In genomic region chr2:172239944-172240590, GRCh38 we compare ENCODE assay signal across 25 cellular contexts.
A peak's percentile ranks its signal among the peaks of the same experiment; 100 is the strongest.
DNase-seq lines count a peak whose midpoint lies in the region; ATAC-seq, FAIRE-seq and TF ChIP-seq lines count a peak whose summit lies in the region.
"Had no signal": no experiment of that assay in that cellular context is flagged by ENCODE, and none has a peak within 500 bp of the region (broad histone marks: within the 10 kb centered on the region; RNA-seq: fewer than 3 reads in every experiment).

No MANE protein-coding gene starts in this region.

- no peaks in the 10 kb centered on the region; the same call in none of the 2 replicates for H3K27me3 Mint-ChIP-seq in HFFc6 (ENCODE audit: insufficient read depth)

- TF ChIP-seq CTCF in A549 (IDR thresholded peaks at IDR 0.05) (no peak), HFFc6 (IDR thresholded peaks at IDR 0.05) (no peak), fibroblast of the aortic adventitia (IDR thresholded peaks at IDR 0.05; ENCODE audit: insufficient read depth, low read length) (no peak), lower leg skin (IDR thresholded peaks at IDR 0.05) (no peak)

- H3K4me3 Mint-ChIP-seq in HFFc6 = no peak overlapping the region
- H3K4me3 Mint-ChIP-seq: CD8-positive, alpha-beta T cell; dendritic cell treated with granulocyte-macrophage colony-stimulating factor and Interleukin-4, amounts not matched to agents 40 ng/mL and 50 ng/mL, for 4 days; stimulated activated naive CD8-positive, alpha-beta T cell treated with anti-CD3 and anti-CD28 coated beads, Interleukin-15, Interleukin-2, amounts not matched to agents 100 ng/mL and 50 ng/mL, for 24 hours had no signal

- H3K4me3 ChIP-seq in A549 (no peak overlapping the region), fibroblast of the aortic adventitia (ENCODE audit: low read depth, low read length) (no peak overlapping the region), lower leg skin (ENCODE audit: low read depth, poor library complexity, severe bottlenecking) (no peak overlapping the region)
- H3K4me3 ChIP-seq: ascending aorta, esophagus squamous epithelium, SK-N-MC, uterus had no signal

- no peaks in the 10 kb centered on the region for H3K9me3 Mint-ChIP-seq in HFFc6
- H3K9me3 Mint-ChIP-seq: CD8-positive, alpha-beta T cell; dendritic cell treated with granulocyte-macrophage colony-stimulating factor and Interleukin-4, amounts not matched to agents 40 ng/mL and 50 ng/mL, for 4 days; stimulated activated naive CD8-positive, alpha-beta T cell treated with anti-CD3 and anti-CD28 coated beads, Interleukin-15, Interleukin-2, amounts not matched to agents 100 ng/mL and 50 ng/mL, for 24 hours had no signal

- intact Hi-C loops in lower leg skin (cut with DNase I; ENCODE audit: low total_unique reads) (no loop called here), left colon (cut with DNase I, micrococcal nuclease) (no loop called here)

- ATAC-seq in A549 (no peak; a peak in 1 of 6 replicates), GM21529 (IDR thresholded peaks at IDR 0.05; ENCODE audit: unreplicated experiment) (no peak), left colon (no peak)
- ATAC-seq: CD8-positive, alpha-beta T cell had no signal

- H3K4me1 ChIP-seq in A549 = no peaks in the 10 kb centered on the region
- H3K4me1 ChIP-seq: ascending aorta had no signal

- TF ChIP-seq RAD21 in A549 (conservative IDR thresholded peaks at IDR 0.05 in 1 of 2, IDR thresholded peaks at IDR 0.05 in 1 of 2) = no peak

- peak overlapping the region; percentile 47 for H3K27ac Mint-ChIP-seq in HFFc6
- H3K27ac Mint-ChIP-seq: CD8-positive, alpha-beta T cell; dendritic cell treated with granulocyte-macrophage colony-stimulating factor and Interleukin-4, amounts not matched to agents 40 ng/mL and 50 ng/mL, for 4 days; stimulated activated naive CD8-positive, alpha-beta T cell treated with anti-CD3 and anti-CD28 coated beads, Interleukin-15, Interleukin-2, amounts not matched to agents 100 ng/mL and 50 ng/mL, for 24 hours had no signal

- H3K4me2 ChIP-seq in A549 = no peak overlapping the region

- no peak for TF ChIP-seq EP300 in A549 (IDR thresholded peaks at IDR 0.05)

- no peak overlapping the region for H3K27ac ChIP-seq in A549
- H3K27ac ChIP-seq: ascending aorta, esophagus squamous epithelium, SK-N-MC, uterus had no signal

- WGBS in A549 (ENCODE audit: missing lambda C conversion rate) = 84% methylated on average over 7 of the region's 8 CpGs
- WGBS in lower leg skin, 2 donors = 76 to 88% methylated on average over 8 of the region's 8 CpGs

- CTCF ChIA-PET in A549 (lab: Yijun Ruan, JAX) = interaction anchor here (0.6 to 2.7 kb wide), 2 partner anchors 39 to 221 kb away, joined by 3 to 7 read pairs; no protein-coding TSS in a partner anchor

- H3K36me3 Mint-ChIP-seq in HFFc6 (ENCODE audit: low read depth) = peaks cover 5% of the 10 kb centered on the region; the same call in 1 of the 2 replicates
- H3K36me3 Mint-ChIP-seq: CD8-positive, alpha-beta T cell had no signal

- TF ChIP-seq POLR2A in A549 (IDR thresholded peaks at IDR 0.05; ENCODE audit: low read length) (no peak), lower leg skin (IDR thresholded peaks at IDR 0.05) (no peak)

- H3K9me3 ChIP-seq in A549 = no peaks in the 10 kb centered on the region
- H3K9me3 ChIP-seq: ascending aorta, esophagus squamous epithelium, uterus had no signal

- H3K4me1 Mint-ChIP-seq in HFFc6 (ENCODE audit: low read depth) = peaks cover 57% of the 10 kb centered on the region

- POLR2A ChIA-PET in A549 (lab: Yijun Ruan, JAX) = no interaction called here

- DNase-seq in A549 (ENCODE audit: low read depth in 1 of 2, low spot score in 1 of 2) (no peak), HFFc6 (peak; percentile 55), astrocyte of the hippocampus (ENCODE audit: low read depth, low spot score) (peak; percentile 77), fibroblast of the aortic adventitia (ENCODE audit: low read depth) (peak; percentile 59), lower leg skin (ENCODE audit: low spot score in 2 of 2) (no peak), left colon (no peak), anterior cingulate cortex (lab: John Stamatoyannopoulos, UW) (no peak)
- DNase-seq: activated CD4-positive, alpha-beta T cell treated with anti-CD3 and anti-CD28 coated beads, Interleukin-2, amount 50 U/mL, for 1 hour; activated naive CD4-positive, alpha-beta T cell treated with Interleukin-2 at 50 U/mL for 16 hours; activated T-cell treated with anti-CD3 and anti-CD28 coated beads for 4 hours; CD8-positive, alpha-beta T cell; EL; esophagus squamous epithelium; kidney glomerular epithelial cell; midbrain; NCI-H1048; NCI-H774; retina; uterus had no signal

- FAIRE-seq in A549 (lab: Jason Lieb, UNC) = no peak
- FAIRE-seq: TTC549 had no signal

TF ChIP-seq in A549, 52 proteins besides CTCF, POLR2A, EP300 and RAD21:
- TF ChIP-seq USF2 (IDR thresholded peaks at IDR 0.05) (0 out of 2 replicates have a peak, but pooled peaks have one; percentile 12), ZFP36 (IDR thresholded peaks at IDR 0.05; ENCODE audit: borderline replicate concordance, partially characterized antibody) (no peak)

Comparison
In these comparisons a context has a peak if more than half of its experiments do, and no peak if none do; other contexts are left out.
1. DNase-seq: peak in HFFc6 (single experiment), astrocyte of the hippocampus (single experiment) and fibroblast of the aortic adventitia (single experiment); none in A549 (0 of 2), lower leg skin (0 of 2), left colon (0 of 2) and anterior cingulate cortex (0 of 58).